ENCODE assay signal across 7 cellular contexts in genomic region chr11:104967493-104968364, GRCh38. TPM values are rescaled to one million over a fixed set of nuclear protein-coding genes. Genes with fewer than 3 reads are reported as not detected.
DNase-seq lines count a peak whose midpoint lies in the region; ATAC-seq lines count a peak whose summit lies in the region.

No MANE protein-coding gene starts in this region.

- peak overlapping the region; percentile 96 to 99 for H3K27ac Mint-ChIP-seq in T-cell
- peak overlapping the region; percentile 93 for H3K27ac Mint-ChIP-seq in stimulated activated memory B cell treated with anti-CD40 and anti-IgM and Interleukin-4, amounts not matched to agents 10 μg/mL and 1 μg/mL and 100 μg/mL, for 72 hours

- peaks cover 42 to 52% (median 49%) of the 10 kb centered on the region in 3 donors for H3K4me1 Mint-ChIP-seq in T-cell
- peaks cover 45% of the 10 kb centered on the region for H3K4me1 Mint-ChIP-seq in stimulated activated memory B cell treated with anti-CD40 and anti-IgM and Interleukin-4, amounts not matched to agents 10 μg/mL and 1 μg/mL and 100 μg/mL, for 72 hours

- H3K36me3 Mint-ChIP-seq in T-cell = peaks cover 26% of the 10 kb centered on the region
- H3K36me3 Mint-ChIP-seq in stimulated activated memory B cell treated with anti-CD40 and anti-IgM and Interleukin-4, amounts not matched to agents 10 μg/mL and 1 μg/mL and 100 μg/mL, for 72 hours = peaks cover 23% of the 10 kb centered on the region

- H3K27me3 Mint-ChIP-seq in T-cell = no peaks in the 10 kb centered on the region
- H3K27me3 Mint-ChIP-seq in stimulated activated memory B cell treated with anti-CD40 and anti-IgM and Interleukin-4, amounts not matched to agents 10 μg/mL and 1 μg/mL and 100 μg/mL, for 72 hours = no peaks in the 10 kb centered on the region

- DNase-seq in T-cell = no peak
- DNase-seq in Right ventricle myocardium superior = no peak
- no peak for DNase-seq in posterior cingulate gyrus
- no peak for DNase-seq in cortex of kidney (lab: John Stamatoyannopoulos, UW)

- H3K4me3 Mint-ChIP-seq in T-cell = peak overlapping the region; percentile 90 to 94 (median 92)
- H3K4me3 Mint-ChIP-seq in stimulated activated memory B cell treated with anti-CD40 and anti-IgM and Interleukin-4, amounts not matched to agents 10 μg/mL and 1 μg/mL and 100 μg/mL, for 72 hours = peak overlapping the region; percentile 91

- POLR2A ChIA-PET in T-cell (lab: Charles Lee) = interaction anchor here (0.6 kb wide), 3 partner anchors 9 to 1302 kb away, joined by 3 read pairs; no protein-coding TSS in a partner anchor

- intact Hi-C loops in Right ventricle myocardium superior (cut with DNase I) (no loop called here), posterior cingulate gyrus (cut with DNase I) (no loop called here)

- H3K9me3 Mint-ChIP-seq in T-cell = peaks cover 2 to 9% (median 3%) of the 10 kb centered on the region in 3 donors
- H3K9me3 Mint-ChIP-seq in stimulated activated memory B cell treated with anti-CD40 and anti-IgM and Interleukin-4, amounts not matched to agents 10 μg/mL and 1 μg/mL and 100 μg/mL, for 72 hours = peaks cover 4% of the 10 kb centered on the region

- CTCF ChIA-PET in T-cell (lab: Charles Lee) = interaction anchor here (0.6 to 1.8 kb wide), 6 partner anchors 9 to 436 kb away, joined by 3 to 9 read pairs (median 4); no protein-coding TSS in a partner anchor

- ATAC-seq in GM18519 (IDR thresholded peaks at IDR 0.05; ENCODE audit: low FRiP score, unreplicated experiment) (peak; percentile 3), HG02678 (IDR thresholded peaks at IDR 0.05; ENCODE audit: unreplicated experiment) (peak; percentile 22), T-cell (replicated peaks in 1 of 4) (peak; percentile 41 to 57 (median 52)), Right ventricle myocardium superior (ENCODE audit: poor library complexity) (peak; percentile 43)
- ATAC-seq in stimulated activated memory B cell treated with anti-CD40 and anti-IgM and Interleukin-4, amounts not matched to agents 10 μg/mL and 1 μg/mL and 100 μg/mL, for 72 hours = peak; percentile 8

RNA-seq across cellular contexts. Expression of gene CASP4, which starts 0.6 kb away (rescaled TPM):
- 10 to 100 TPM; 70.3 to 95.8 (median 80.2) TPM for total RNA-seq in T-cell
- total RNA-seq in Right ventricle myocardium superior = 13.7 TPM

RNA-seq across cellular contexts. Expression of gene CASP5, which starts 55.2 kb away (rescaled TPM):
- total RNA-seq in T-cell = under 1 TPM in 1 of 5 donors, not detected in 4; 0.38 TPM
- not detected for total RNA-seq in Right ventricle myocardium superior
